8 cellular contexts compared by ENCODE assay signal in the genomic region with DNA sequence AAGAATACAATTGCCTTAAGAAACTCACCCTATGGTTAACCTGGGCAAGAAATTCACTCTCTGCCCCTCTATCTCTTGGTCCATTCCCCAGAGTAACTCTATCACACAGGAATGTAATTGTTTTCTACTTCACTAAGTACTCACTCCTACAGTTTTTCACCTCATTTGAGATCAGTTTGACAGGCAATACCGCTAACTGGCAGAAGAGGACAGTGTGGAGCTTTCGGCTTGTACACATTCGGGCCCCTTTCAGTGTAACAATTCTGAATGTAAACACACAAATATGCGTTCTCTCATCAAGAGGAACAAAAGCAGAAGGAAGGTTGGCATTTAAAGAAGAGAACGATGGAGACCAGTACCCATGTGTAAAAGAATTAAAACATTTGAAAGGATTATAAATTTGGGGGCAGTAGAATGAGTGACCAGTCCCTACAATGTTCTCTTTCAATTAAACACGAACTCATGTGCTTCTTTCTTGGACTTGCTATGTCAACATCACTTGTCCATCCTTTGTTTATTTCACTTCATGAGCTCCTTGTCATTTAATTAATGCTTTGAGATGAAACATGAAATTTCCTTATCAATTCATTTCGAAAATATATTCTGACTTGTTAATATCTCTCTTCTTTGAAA.
DNase-seq lines count a peak whose midpoint lies in the region; ATAC-seq and TF ChIP-seq lines count a peak whose summit lies in the region.

No MANE protein-coding gene starts in this region.

- H3K36me3 ChIP-seq in RWPE2 (ENCODE audit: low read depth): no peaks in the 10 kb centered on the region
- no peaks in the 10 kb centered on the region for H3K36me3 ChIP-seq in left ventricle myocardium inferior
- H3K36me3 ChIP-seq in gastroesophageal sphincter: no peaks in the 10 kb centered on the region

- H3K4me1 ChIP-seq in RWPE2 (ENCODE audit: insufficient read depth, poor library complexity, severe bottlenecking): no peaks in the 10 kb centered on the region
- no peaks in the 10 kb centered on the region for H3K4me1 ChIP-seq in left ventricle myocardium inferior
- H3K4me1 ChIP-seq in gastroesophageal sphincter: no peaks in the 10 kb centered on the region

- H3K4me3 ChIP-seq in RWPE2 (ENCODE audit: severe bottlenecking) (no peak overlapping the region), left ventricle myocardium inferior (peak overlapping the region; percentile 39), gastroesophageal sphincter (no peak overlapping the region)

- TF ChIP-seq POLR2A in gastroesophageal sphincter (IDR thresholded peaks at IDR 0.05): no peak

- peak; percentile 30 for TF ChIP-seq CTCF in GM10248 (IDR thresholded peaks at IDR 0.05; ENCODE audit: control extremely low read depth, extremely low read depth, low read depth, missing control alignments)
- TF ChIP-seq CTCF in RWPE2 (IDR thresholded peaks at IDR 0.05; ENCODE audit: poor library complexity, severe bottlenecking): peak; percentile 81
- peak; percentile 60 for TF ChIP-seq CTCF in left ventricle myocardium inferior (IDR thresholded peaks at IDR 0.05; ENCODE audit: borderline replicate concordance)
- TF ChIP-seq CTCF in gastroesophageal sphincter (IDR thresholded peaks at IDR 0.05): no peak

- ATAC-seq in HG02973 (IDR thresholded peaks at IDR 0.05; ENCODE audit: unreplicated experiment): peak; percentile 53
- ATAC-seq in RWPE2 (ENCODE audit: low read depth): peak; percentile 57; the same call in 1 of the 3 replicates
- no peak for ATAC-seq in gastroesophageal sphincter
- no peak for ATAC-seq in HG03095 (IDR thresholded peaks at IDR 0.05; ENCODE audit: unreplicated experiment)

- POLR2A ChIA-PET in GM10248 (lab: Yijun Ruan, JAX): no interaction called here

- TF ChIP-seq EP300 in gastroesophageal sphincter (IDR thresholded peaks at IDR 0.05): no peak

- no peak for DNase-seq in GM10248 (ENCODE audit: extremely low spot score)
- no peak for DNase-seq in RWPE2 (ENCODE audit: low spot score)
- DNase-seq in left ventricle myocardium inferior: no peak
- DNase-seq in NCI-H2196 treated with DMSO at 0.1 percent for 48 hours (lab: John Stamatoyannopoulos, UW; ENCODE audit: unreplicated experiment): no peak
- no peak for DNase-seq in activated naive CD4-positive, alpha-beta T cell (lab: John Stamatoyannopoulos, UW)

- no peak overlapping the region for H3K27ac ChIP-seq in RWPE2 (ENCODE audit: poor library complexity, severe bottlenecking)
- H3K27ac ChIP-seq in left ventricle myocardium inferior (replicated peaks): no peak overlapping the region
- H3K27ac ChIP-seq in gastroesophageal sphincter: no peak overlapping the region

- CTCF ChIA-PET in GM10248 (lab: Yijun Ruan, JAX): interaction anchor here (0.9 to 1.7 kb wide), 3 partner anchors 11 to 23 kb away, joined by 3 to 4 read pairs (median 3); no protein-coding TSS in a partner anchor

- intact Hi-C loops in left ventricle myocardium inferior (cut with micrococcal nuclease): no loop called here

- WGBS in gastroesophageal sphincter (ENCODE audit: low coverage in 1 of 2), 2 donors: 29 to 32% methylated on average over 5 to 7 of the region's 7 CpGs

- H3K9me3 ChIP-seq in RWPE2 (ENCODE audit: severe bottlenecking) (no peaks in the 10 kb centered on the region), left ventricle myocardium inferior (replicated peaks) (no peaks in the 10 kb centered on the region), gastroesophageal sphincter (peaks cover 0 to under 1% (median 0%) of the 10 kb centered on the region in 3 donors)

- H3K27me3 ChIP-seq in RWPE2 (ENCODE audit: insufficient read depth, poor library complexity, severe bottlenecking): no peaks in the 10 kb centered on the region
- H3K27me3 ChIP-seq in left ventricle myocardium inferior (ENCODE audit: low read depth): no peaks in the 10 kb centered on the region
- H3K27me3 ChIP-seq in gastroesophageal sphincter: no peaks in the 10 kb centered on the region

Comparison
In these comparisons a context has a peak if more than half of its experiments do, and no peak if none do; other contexts are left out.
1. CTCF ChIP-seq: peak in GM10248 (single experiment), RWPE2 (single experiment) and left ventricle myocardium inferior (single experiment); none in gastroesophageal sphincter (0 of 4).
2. ATAC-seq: peak in HG02973 (single experiment) and RWPE2 (single experiment); none in gastroesophageal sphincter (single experiment) and HG03095 (single experiment).